In genomic region chr4:17097369-17097768, GRCh38 we compare ENCODE assay signal across 22 cellular contexts.
"Had no signal": no experiment of that assay in that cellular context is flagged by ENCODE, and none has a peak within 500 bp of the region (broad histone marks: within the 10 kb centered on the region; RNA-seq: fewer than 3 reads in every experiment).

No MANE protein-coding gene starts in this region.

- H3K27ac ChIP-seq: brain microvascular endothelial cell, cardiac muscle cell, Peyer's patch, RWPE1, SJCRH30, VCaP had no signal

- H3K9me3 ChIP-seq: Peyer's patch, SJCRH30 had no signal

- H3K36me3 ChIP-seq: brain microvascular endothelial cell, cardiac muscle cell, Peyer's patch, SJCRH30 had no signal

- DNase-seq: activated CD4-positive, alpha-beta memory T cell treated with anti-CD3 and anti-CD28 coated beads, Interleukin-2, amount 10 ng/mL, durations not matched to agents 7 days and 5 days; activated CD4-positive, alpha-beta T cell treated with anti-CD3 and anti-CD28 coated beads for 36 hours; activated CD4-positive, alpha-beta T cell treated with anti-CD3 and anti-CD28 coated beads, Interleukin-2, amount 50 U/mL, for 1 hour; activated gamma-delta T cell treated with Interleukin-2 at 50 U/mL for 16 hours; activated naive CD4-positive, alpha-beta T cell treated with anti-CD3 and anti-CD28 coated beads, Interleukin-2, amount 10 ng/mL, durations not matched to agents 7 days and 5 days; activated naive CD8-positive, alpha-beta T cell treated with anti-CD3 and anti-CD28 coated beads for 36 hours; activated T-cell treated with anti-CD3 and anti-CD28 coated beads for 4 hours; activated T-cell treated with anti-CD3 and anti-CD28 coated beads, Interleukin-2, amount 50 U/mL, for 48 hours; brain microvascular endothelial cell; MM.1S; NCI-H1105; NCI-H1436 treated with DMSO at 0.1 percent for 48 hours; NCI-H187; NCI-H2081; NCI-H446; Peyer's patch; Right ventricle myocardium superior; SJCRH30; T-helper 1 cell had no signal

- H3K4me1 ChIP-seq: Peyer's patch, SJCRH30 had no signal

- H3K4me3 ChIP-seq: cardiac muscle cell, Peyer's patch, SJCRH30 had no signal

- H3K27me3 ChIP-seq: brain microvascular endothelial cell, cardiac muscle cell, Peyer's patch, SJCRH30 had no signal
